13 cellular contexts compared by ENCODE assay signal in the genomic region with DNA sequence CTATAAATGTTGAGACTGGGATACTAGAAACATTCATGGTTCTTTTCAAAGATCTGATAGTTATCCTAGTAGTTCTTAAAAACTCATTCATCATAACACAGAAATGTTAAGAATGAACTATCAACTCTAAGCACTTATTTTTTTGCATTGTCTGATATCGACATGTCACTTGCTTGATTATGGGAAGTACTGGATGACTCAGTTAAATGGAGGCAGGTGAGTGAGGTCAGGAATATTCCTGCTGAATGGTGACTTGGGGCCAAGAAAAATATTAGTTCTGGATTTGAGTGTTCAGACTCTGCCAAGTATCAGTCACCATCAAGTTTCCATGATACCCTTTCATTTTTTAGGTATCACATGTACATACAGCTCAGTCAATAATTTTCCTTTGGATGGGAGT.
A peak's percentile ranks its signal among the peaks of the same experiment; 100 is the strongest.
DNase-seq lines count a peak whose midpoint lies in the region; ATAC-seq, FAIRE-seq and TF ChIP-seq lines count a peak whose summit lies in the region.
"Had no signal": no experiment of that assay in that cellular context is flagged by ENCODE, and none has a peak within 500 bp of the region (broad histone marks: within the 10 kb centered on the region; RNA-seq: fewer than 3 reads in every experiment).

No MANE protein-coding gene starts in this region.

- peak; percentile 34 for ATAC-seq in Right ventricle myocardium inferior
- ATAC-seq in heart right ventricle = peak in 7 of 8 donors; percentile 20 to 86 (median 67)
- no peak for ATAC-seq in GM21423 (IDR thresholded peaks at IDR 0.05; ENCODE audit: unreplicated experiment)
- ATAC-seq in HepG2 = no peak

- H3K27ac ChIP-seq in heart right ventricle = peak overlapping the region in 7 of 10 donors; percentile 0 to 54 (median 22)
- no peak overlapping the region for H3K27ac ChIP-seq in ovary
- H3K27ac ChIP-seq in HepG2 (ENCODE audit: extremely low read length, insufficient read depth, low read length) = no peak overlapping the region
- H3K27ac ChIP-seq in kidney (ENCODE audit: low read depth in 2 of 2, low read length in 2 of 2) = no peak overlapping the region
- H3K27ac ChIP-seq: lower lobe of right lung had no signal

- H3K4me3 ChIP-seq in heart right ventricle (no peak overlapping the region), ovary (no peak overlapping the region), HepG2 (replicated peaks in 1 of 3; ENCODE audit: insufficient read depth in 1 of 3, low read depth in 2 of 3, low read length in 3 of 3) (no peak overlapping the region), kidney (ENCODE audit: low read length in 2 of 2) (no peak overlapping the region)
- H3K4me3 ChIP-seq: lower lobe of right lung had no signal

- TF ChIP-seq EP300 in ovary (IDR thresholded peaks at IDR 0.05) (no peak), HepG2 (IDR thresholded peaks at IDR 0.05; ENCODE audit: low read depth in 2 of 2, low read length in 2 of 2) (no peak), HepG2 (CRISPR knock-in tag; IDR thresholded peaks at IDR 0.05; ENCODE audit: borderline replicate concordance) (no peak)

- 16 to 38% methylated on average over 1 of the region's 1 CpG for WGBS in heart right ventricle, 2 donors
- 72 to 93% (median 85%) methylated on average over 1 of the region's 1 CpG for WGBS in ovary, 3 donors
- WGBS in HepG2 (ENCODE audit: low lambda C conversion rate) = 100% methylated on average over 1 of the region's 1 CpG

- intact Hi-C loops in Right ventricle myocardium inferior (cut with DNase I) (no loop called here), cardiac septum (cut with DNase I) (no loop called here), heart right ventricle (cut with DNase I) (no loop called here), ovary (cut with DNase I) (no loop called here), HepG2 (cut with micrococcal nuclease; ENCODE audit: unreplicated experiment) (loop anchor here (5.0 kb wide), 2 partner anchors 63 to 1228 kb away; a partner anchor contains a TSS), kidney (cut with DNase I) (no loop called here)

- peaks cover 2% of the 10 kb centered on the region for H3K79me2 ChIP-seq in HepG2 (ENCODE audit: insufficient read depth, low read length)

- no peaks in the 10 kb centered on the region for H3K27me3 ChIP-seq in heart right ventricle
- peaks cover 4% of the 10 kb centered on the region for H3K27me3 ChIP-seq in ovary
- H3K27me3 ChIP-seq in HepG2 (ENCODE audit: control insufficient read depth in 1 of 2, insufficient read depth in 2 of 2, low read length in 2 of 2) = no peaks in the 10 kb centered on the region

- no peak overlapping the region for H3K4me2 ChIP-seq in HepG2 (ENCODE audit: low read depth, low read length)

- H3K4me1 ChIP-seq in heart right ventricle = peaks cover 0 to 24% (median 15%) of the 10 kb centered on the region in 9 donors
- H3K4me1 ChIP-seq in ovary (ENCODE audit: insufficient read depth) = peaks cover 1% of the 10 kb centered on the region
- H3K4me1 ChIP-seq in HepG2 (ENCODE audit: insufficient read depth, low read length) = no peaks in the 10 kb centered on the region
- H3K4me1 ChIP-seq in kidney (ENCODE audit: control insufficient read depth in 1 of 2, insufficient read depth in 1 of 2, low read depth in 1 of 2, low read length in 2 of 2) = no peaks in the 10 kb centered on the region
- H3K4me1 ChIP-seq: lower lobe of right lung had no signal

- no peaks in the 10 kb centered on the region for H4K20me1 ChIP-seq in HepG2 (ENCODE audit: insufficient read depth, low read length)

- CTCF ChIA-PET in HepG2 (lab: Yijun Ruan, JAX; ENCODE audit: low intra/inter-chr PET ratio, low total read pairs) = no interaction called here

- no peak for TF ChIP-seq RAD21 in HepG2 (CRISPR knock-in tag; IDR thresholded peaks at IDR 0.05)

- POLR2A ChIA-PET in HepG2 (lab: Yijun Ruan, JAX) = no interaction called here

- TF ChIP-seq POLR2A in ovary (IDR thresholded peaks at IDR 0.05) = no peak
- TF ChIP-seq POLR2A in HepG2 (IDR thresholded peaks at IDR 0.05; ENCODE audit: insufficient read depth in 1 of 2, low read depth in 2 of 2, low read length in 2 of 2) = no peak

- peaks cover 0 to 15% (median 0%) of the 10 kb centered on the region in 11 donors for H3K9me3 ChIP-seq in heart right ventricle
- no peaks in the 10 kb centered on the region for H3K9me3 ChIP-seq in ovary
- 0 out of 2 replicates have a peak, but pooled peaks cover 5% of the 10 kb centered on the region for H3K9me3 ChIP-seq in HepG2 (ENCODE audit: low read length)
- H3K9me3 ChIP-seq in kidney (ENCODE audit: control insufficient read depth in 1 of 2, low read length in 2 of 2) = no peaks in the 10 kb centered on the region
- H3K9me3 ChIP-seq: lower lobe of right lung had no signal

- H3K9ac ChIP-seq in HepG2 (ENCODE audit: insufficient read depth, low read depth, low read length) = no peak overlapping the region
- H3K9ac ChIP-seq in kidney (ENCODE audit: low read length in 2 of 2) = no peak overlapping the region

- DNase-seq in Right ventricle myocardium inferior (ENCODE audit: missing footprints) (no peak), cardiac septum (ENCODE audit: low spot score) (no peak), amniotic stem cell (lab: John Stamatoyannopoulos, UW) (peak; percentile 27), heart right ventricle (no peak), ovary (no peak), HepG2 (ENCODE audit: low spot score) (no peak), kidney (no peak)
- DNase-seq: lower lobe of right lung; retina; stimulated activated CD8-positive, alpha-beta memory T cell treated with anti-CD3 and anti-CD28 coated beads, Interleukin-4, amount 100 ng/mL, for 48 hours; T-helper 9 cell had no signal

- H2AFZ ChIP-seq in HepG2 (ENCODE audit: low read length) = no peak overlapping the region

- in situ Hi-C loops in HepG2 (cut with HindIII; ENCODE audit: extremely low pct_ligation_motif_present, low pct_unique_long_range_greater_than_20kb) = no loop called here

- FAIRE-seq in HepG2 (lab: Jason Lieb, UNC) (no peak), kidney (lab: Jason Lieb, UNC) (no peak)
- FAIRE-seq: endometrium had no signal

- H3K36me3 ChIP-seq in heart right ventricle (no peaks in the 10 kb centered on the region), ovary (no peaks in the 10 kb centered on the region), HepG2 (replicated peaks in 1 of 2; ENCODE audit: control insufficient read depth in 1 of 2, insufficient read depth in 2 of 2, low read length in 2 of 2) (no peaks in the 10 kb centered on the region), kidney (ENCODE audit: control insufficient read depth in 1 of 2, insufficient read depth in 2 of 2, low read length in 2 of 2) (no peaks in the 10 kb centered on the region)
- H3K36me3 ChIP-seq: lower lobe of right lung had no signal

- no peak for TF ChIP-seq CTCF in heart right ventricle (IDR thresholded peaks at IDR 0.05)
- TF ChIP-seq CTCF in ovary (IDR thresholded peaks at IDR 0.05) = no peak
- no peak for TF ChIP-seq CTCF in HepG2 (CRISPR knock-in tag; IDR thresholded peaks at IDR 0.05)
- no peak for TF ChIP-seq CTCF in kidney (IDR thresholded peaks at IDR 0.05; ENCODE audit: borderline replicate concordance, extremely low read depth, insufficient read depth)

- no TSS peak for BruUV-seq in HepG2 (replicated peaks; lab: Mats Ljungman, UMichigan)

TF ChIP-seq in HepG2, 621 proteins besides CTCF, POLR2A, EP300 and RAD21 (continues in another document):
- TF ChIP-seq, protein P1, sequence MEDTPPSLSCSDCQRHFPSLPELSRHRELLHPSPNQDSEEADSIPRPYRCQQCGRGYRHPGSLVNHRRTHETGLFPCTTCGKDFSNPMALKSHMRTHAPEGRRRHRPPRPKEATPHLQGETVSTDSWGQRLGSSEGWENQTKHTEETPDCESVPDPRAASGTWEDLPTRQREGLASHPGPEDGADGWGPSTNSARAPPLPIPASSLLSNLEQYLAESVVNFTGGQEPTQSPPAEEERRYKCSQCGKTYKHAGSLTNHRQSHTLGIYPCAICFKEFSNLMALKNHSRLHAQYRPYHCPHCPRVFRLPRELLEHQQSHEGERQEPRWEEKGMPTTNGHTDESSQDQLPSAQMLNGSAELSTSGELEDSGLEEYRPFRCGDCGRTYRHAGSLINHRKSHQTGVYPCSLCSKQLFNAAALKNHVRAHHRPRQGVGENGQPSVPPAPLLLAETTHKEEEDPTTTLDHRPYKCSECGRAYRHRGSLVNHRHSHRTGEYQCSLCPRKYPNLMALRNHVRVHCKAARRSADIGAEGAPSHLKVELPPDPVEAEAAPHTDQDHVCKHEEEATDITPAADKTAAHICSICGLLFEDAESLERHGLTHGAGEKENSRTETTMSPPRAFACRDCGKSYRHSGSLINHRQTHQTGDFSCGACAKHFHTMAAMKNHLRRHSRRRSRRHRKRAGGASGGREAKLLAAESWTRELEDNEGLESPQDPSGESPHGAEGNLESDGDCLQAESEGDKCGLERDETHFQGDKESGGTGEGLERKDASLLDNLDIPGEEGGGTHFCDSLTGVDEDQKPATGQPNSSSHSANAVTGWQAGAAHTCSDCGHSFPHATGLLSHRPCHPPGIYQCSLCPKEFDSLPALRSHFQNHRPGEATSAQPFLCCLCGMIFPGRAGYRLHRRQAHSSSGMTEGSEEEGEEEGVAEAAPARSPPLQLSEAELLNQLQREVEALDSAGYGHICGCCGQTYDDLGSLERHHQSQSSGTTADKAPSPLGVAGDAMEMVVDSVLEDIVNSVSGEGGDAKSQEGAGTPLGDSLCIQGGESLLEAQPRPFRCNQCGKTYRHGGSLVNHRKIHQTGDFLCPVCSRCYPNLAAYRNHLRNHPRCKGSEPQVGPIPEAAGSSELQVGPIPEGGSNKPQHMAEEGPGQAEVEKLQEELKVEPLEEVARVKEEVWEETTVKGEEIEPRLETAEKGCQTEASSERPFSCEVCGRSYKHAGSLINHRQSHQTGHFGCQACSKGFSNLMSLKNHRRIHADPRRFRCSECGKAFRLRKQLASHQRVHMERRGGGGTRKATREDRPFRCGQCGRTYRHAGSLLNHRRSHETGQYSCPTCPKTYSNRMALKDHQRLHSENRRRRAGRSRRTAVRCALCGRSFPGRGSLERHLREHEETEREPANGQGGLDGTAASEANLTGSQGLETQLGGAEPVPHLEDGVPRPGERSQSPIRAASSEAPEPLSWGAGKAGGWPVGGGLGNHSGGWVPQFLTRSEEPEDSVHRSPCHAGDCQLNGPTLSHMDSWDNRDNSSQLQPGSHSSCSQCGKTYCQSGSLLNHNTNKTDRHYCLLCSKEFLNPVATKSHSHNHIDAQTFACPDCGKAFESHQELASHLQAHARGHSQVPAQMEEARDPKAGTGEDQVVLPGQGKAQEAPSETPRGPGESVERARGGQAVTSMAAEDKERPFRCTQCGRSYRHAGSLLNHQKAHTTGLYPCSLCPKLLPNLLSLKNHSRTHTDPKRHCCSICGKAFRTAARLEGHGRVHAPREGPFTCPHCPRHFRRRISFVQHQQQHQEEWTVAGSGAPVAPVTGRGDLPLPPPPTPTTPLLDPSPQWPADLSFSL (CRISPR knock-in tag; IDR thresholded peaks at IDR 0.05) = no peak
- TF ChIP-seq ZNF598 (CRISPR knock-in tag; IDR thresholded peaks at IDR 0.05; ENCODE audit: borderline replicate concordance) (no peak), RBM39 (IDR thresholded peaks at IDR 0.05; ENCODE audit: low read depth, low read length, poor library complexity, severe bottlenecking) (no peak), ZBTB21 (CRISPR knock-in tag; IDR thresholded peaks at IDR 0.05) (no peak), FOXK1 (CRISPR knock-in tag; IDR thresholded peaks at IDR 0.05; ENCODE audit: borderline replicate concordance, low read depth) (no peak), SPEN (CRISPR knock-in tag; IDR thresholded peaks at IDR 0.05; ENCODE audit: low read depth) (no peak), ZNF230 (CRISPR knock-in tag; IDR thresholded peaks at IDR 0.05) (no peak)

Comparison
In these comparisons a context has a peak if more than half of its experiments do, and no peak if none do; other contexts are left out.
1. ATAC-seq: peak in Right ventricle myocardium inferior (single experiment) and heart right ventricle (7 of 8); none in GM21423 (single experiment) and HepG2 (single experiment).
2. H3K27ac ChIP-seq: peak in heart right ventricle (7 of 10); none in ovary (0 of 2), HepG2 (single experiment) and kidney (0 of 2).